Comparison of ENCODE assay signal across 16 cellular contexts in the genomic region with DNA sequence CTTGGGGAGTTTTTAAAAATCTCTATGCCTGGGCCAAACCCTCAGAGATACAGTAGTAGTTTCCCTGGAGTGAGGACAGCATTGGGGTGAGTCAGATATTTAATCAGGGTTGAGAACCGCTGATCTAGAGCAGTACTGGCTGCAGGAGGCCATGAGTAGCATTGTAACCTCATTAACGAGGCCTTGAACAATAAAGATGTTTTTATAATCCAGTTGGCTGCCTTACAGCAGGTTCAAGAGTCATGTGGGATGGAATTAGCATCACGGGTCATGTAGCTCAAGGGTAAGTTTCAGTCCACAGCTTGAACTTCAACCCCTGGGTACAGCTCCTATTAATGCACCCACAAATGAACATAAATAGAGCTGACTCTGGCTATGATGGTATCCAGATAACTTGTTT. TPM values are rescaled to one million over a fixed set of nuclear protein-coding genes. Genes with fewer than 3 reads are reported as not detected.
DNase-seq lines count a peak whose midpoint lies in the region; ATAC-seq and TF ChIP-seq lines count a peak whose summit lies in the region.
"Had no signal": no experiment of that assay in that cellular context is flagged by ENCODE, and none has a peak within 500 bp of the region (broad histone marks: within the 10 kb centered on the region; RNA-seq: fewer than 3 reads in every experiment).

No MANE protein-coding gene starts in this region.

- no peak overlapping the region for H3K14ac ChIP-seq in mesenchymal stem cell (ENCODE audit: low read length in 2 of 2)

- no peak overlapping the region for H2AK5ac ChIP-seq in mesenchymal stem cell (ENCODE audit: low read length, severe bottlenecking)

- H3K27ac ChIP-seq in GM23248 (no peak overlapping the region), Panc1 (ENCODE audit: low read length) (peak overlapping the region; percentile 82), mesenchymal stem cell (ENCODE audit: low read length, poor library complexity, severe bottlenecking) (no peak overlapping the region)
- H3K27ac ChIP-seq: esophagus muscularis mucosa, skin epidermis, suprapubic skin had no signal

- peaks cover 20% of the 10 kb centered on the region for H3F3A ChIP-seq in GM23248 (ENCODE audit: insufficient read depth)

- no peaks in the 10 kb centered on the region for H3K27me3 ChIP-seq in GM23248 (replicated peaks; ENCODE audit: insufficient read depth)
- H3K27me3 ChIP-seq in Panc1 (ENCODE audit: control insufficient read depth, insufficient read depth, low read length): no peaks in the 10 kb centered on the region
- no peaks in the 10 kb centered on the region for H3K27me3 ChIP-seq in mesenchymal stem cell (ENCODE audit: control insufficient read depth in 1 of 2, insufficient read depth in 1 of 2, low read length in 2 of 2)
- H3K27me3 ChIP-seq: esophagus muscularis mucosa, suprapubic skin had no signal

- ATAC-seq in Panc1 (peak; percentile 74), HG02885 (IDR thresholded peaks at IDR 0.05; ENCODE audit: poor library complexity, unreplicated experiment) (no peak), HG02759 (IDR thresholded peaks at IDR 0.05; ENCODE audit: unreplicated experiment) (no peak)
- ATAC-seq: T-helper 17 cell had no signal

- H2BK120ac ChIP-seq in mesenchymal stem cell (ENCODE audit: low read depth, low read length): no peak overlapping the region

- in situ Hi-C loops in GM23248 (cut with MboI): no loop called here
- in situ Hi-C loops in Panc1 (cut with HindIII; ENCODE audit: low pct_unique_long_range_greater_than_20kb, low sequenced_read_pairs): no loop called here

- no peak overlapping the region for H3K4me2 ChIP-seq in GM23248 (ENCODE audit: unreplicated experiment)
- H3K4me2 ChIP-seq in mesenchymal stem cell (ENCODE audit: low read length, poor library complexity, severe bottlenecking): no peak overlapping the region

- H2BK12ac ChIP-seq in mesenchymal stem cell (ENCODE audit: low read length in 2 of 2): no peak overlapping the region

- no peaks in the 10 kb centered on the region for H3K36me3 ChIP-seq in GM23248 (ENCODE audit: low read depth)
- no peaks in the 10 kb centered on the region for H3K36me3 ChIP-seq in Panc1 (ENCODE audit: control insufficient read depth, insufficient read depth, low read length)
- peaks cover 0 to 7% of the 10 kb centered on the region in 2 experiments for H3K36me3 ChIP-seq in mesenchymal stem cell (ENCODE audit: control insufficient read depth in 1 of 2, insufficient read depth in 2 of 2, low read depth in 1 of 2, low read length in 2 of 2)
- H3K36me3 ChIP-seq: esophagus muscularis mucosa, suprapubic skin had no signal

- intact Hi-C loops in Panc1 (cut with micrococcal nuclease; ENCODE audit: unreplicated experiment): no loop called here

- H2BK15ac ChIP-seq in mesenchymal stem cell (ENCODE audit: low read depth, poor library complexity, severe bottlenecking): no peak overlapping the region

- no peak overlapping the region for H3K18ac ChIP-seq in mesenchymal stem cell (ENCODE audit: low read depth in 1 of 2, low read length in 2 of 2)

- no peaks in the 10 kb centered on the region for H3K9me2 ChIP-seq in GM23248 (ENCODE audit: insufficient read depth)

- H2BK5ac ChIP-seq in mesenchymal stem cell (ENCODE audit: low read depth, low read length, poor library complexity, severe bottlenecking): no peak overlapping the region

- POLR2A ChIA-PET in Panc1 (lab: Charles Lee): no interaction called here

- no peak overlapping the region for H4K8ac ChIP-seq in mesenchymal stem cell (ENCODE audit: low read length)

- no peak overlapping the region for H3K9ac ChIP-seq in GM23248
- peak overlapping the region; percentile 10 for H3K9ac ChIP-seq in mesenchymal stem cell (ENCODE audit: low read length)

- no peak overlapping the region for H3K4ac ChIP-seq in mesenchymal stem cell (ENCODE audit: low read depth in 1 of 2, low read length in 2 of 2)

- no peak overlapping the region for H3K23ac ChIP-seq in mesenchymal stem cell (ENCODE audit: low read length in 2 of 2)

- no peaks in the 10 kb centered on the region for H4K20me1 ChIP-seq in GM23248 (ENCODE audit: insufficient read depth)

- CTCF ChIA-PET in Panc1 (lab: Charles Lee): interaction anchor here (0.9 kb wide), 1 partner anchor 14 kb away, joined by 3 read pairs; no protein-coding TSS in a partner anchor

- H3K4me1 ChIP-seq in GM23248 (ENCODE audit: insufficient read depth): peaks cover 19% of the 10 kb centered on the region
- H3K4me1 ChIP-seq in Panc1 (ENCODE audit: control insufficient read depth, insufficient read depth, low read length): peaks cover 42% of the 10 kb centered on the region
- H3K4me1 ChIP-seq in mesenchymal stem cell (ENCODE audit: control insufficient read depth, insufficient read depth, low read depth, low read length): peaks cover 4% of the 10 kb centered on the region

- BruUV-seq in Panc1 (replicated peaks; lab: Mats Ljungman, UMichigan): no TSS peak

- peaks cover 15% of the 10 kb centered on the region for H3K79me1 ChIP-seq in mesenchymal stem cell (replicated peaks; ENCODE audit: low read length, poor library complexity, severe bottlenecking)

- no peaks in the 10 kb centered on the region for H3K9me3 ChIP-seq in GM23248 (ENCODE audit: low read depth)
- H3K9me3 ChIP-seq in Panc1 (ENCODE audit: control insufficient read depth, insufficient read depth, low read depth, low read length): no peaks in the 10 kb centered on the region
- H3K9me3 ChIP-seq in mesenchymal stem cell (ENCODE audit: control insufficient read depth, low read length): no peaks in the 10 kb centered on the region
- H3K9me3 ChIP-seq: esophagus muscularis mucosa, suprapubic skin had no signal

- 89 to 91% methylated on average over 3 of the region's 3 CpGs for WGBS in GM23248 (ENCODE audit: low coverage in 1 of 2, low lambda C conversion rate in 2 of 2, missing lambda C conversion rate in 2 of 2), 2 experiments
- WGBS in mesenchymal stem cell: 83% methylated on average over 3 of the region's 3 CpGs

- DNase-seq in GM23248 (peak; percentile 13), Panc1 (ENCODE audit: low read depth, low spot score) (peak; percentile 15), epithelial cell of esophagus (ENCODE audit: low read depth) (peak; percentile 24), mesenchymal stem cell (peak; percentile 37), activated T-cell treated with anti-CD3 and anti-CD28 coated beads for 4 hours (no peak), DMS 273 (lab: John Stamatoyannopoulos, UW; ENCODE audit: unreplicated experiment) (no peak)
- DNase-seq: activated CD4-positive, alpha-beta memory T cell treated with anti-CD3 and anti-CD28 coated beads for 36 hours; activated effector memory CD4-positive, alpha-beta T cell treated with Interleukin-2 at 50 U/mL for 16 hours; cerebellar nuclear complex; NCI-H226; T-helper 17 cell had no signal

- H2AFZ ChIP-seq in GM23248 (no peak overlapping the region), mesenchymal stem cell (ENCODE audit: low read depth, low read length) (no peak overlapping the region)

- no peak overlapping the region for H4K91ac ChIP-seq in mesenchymal stem cell (ENCODE audit: low read length)

- H3K4me3 ChIP-seq in GM23248 (no peak overlapping the region), Panc1 (ENCODE audit: low read depth in 2 of 2, low read length in 2 of 2) (no peak overlapping the region; a peak in 1 of 4 replicates), epithelial cell of esophagus (ENCODE audit: low read length) (no peak overlapping the region), mesenchymal stem cell (ENCODE audit: insufficient read depth in 1 of 2, low read depth in 1 of 2, low read length in 2 of 2) (no peak overlapping the region)
- H3K4me3 ChIP-seq: esophagus muscularis mucosa, skin epidermis, suprapubic skin had no signal

- H3K79me2 ChIP-seq in GM23248 (ENCODE audit: insufficient read depth): peaks cover 87% of the 10 kb centered on the region

- no peak for TF ChIP-seq CTCF in Panc1 (IDR thresholded peaks at IDR 0.05)
- TF ChIP-seq CTCF in epithelial cell of esophagus (IDR thresholded peaks at IDR 0.05; ENCODE audit: insufficient read depth, low read depth, low read length, missing control alignments): no peak

RNA-seq across cellular contexts. Expression of a gene that starts 5.1 kb away (rescaled TPM):
- total RNA-seq in GM23248 (2014; rRNA removed; shearing (Covaris generic)): 14.5 and 19.7 TPM in 2 replicates
- 17.4 and 18.4 TPM in 2 replicates for polyA plus RNA-seq in GM23248 (2016; fragmentation: Nextera tagmentation; extraction: Ambion mirVana)
- 68.0 TPM for total RNA-seq in Panc1 (2021; ENCODE audit: unreplicated experiment)
- polyA plus RNA-seq in Panc1 (2012; ENCODE audit: insufficient read length): 62.2 TPM
- polyA plus RNA-seq in mesenchymal stem cell (2013, experiment 1 of 2): 22.1 TPM
- 23.8 TPM for polyA plus RNA-seq in mesenchymal stem cell (2013, experiment 2 of 2)

RNA-seq across cellular contexts. Expression of a gene that starts 48.2 kb away (rescaled TPM):
- 20.6 and 25.0 TPM in 2 replicates for total RNA-seq in GM23248 (2014; rRNA removed; shearing (Covaris generic))
- 28.6 and 33.6 TPM in 2 replicates for polyA plus RNA-seq in GM23248 (2016; fragmentation: Nextera tagmentation; extraction: Ambion mirVana)
- 106 TPM for total RNA-seq in Panc1 (2021; ENCODE audit: unreplicated experiment)
- polyA plus RNA-seq in Panc1 (2012; ENCODE audit: insufficient read length): 38.6 TPM
- 15.3 TPM for polyA plus RNA-seq in mesenchymal stem cell (2013, experiment 1 of 2)
- 15.0 TPM for polyA plus RNA-seq in mesenchymal stem cell (2013, experiment 2 of 2)

Comparison
In these comparisons a context has a peak if more than half of its experiments do, and no peak if none do; other contexts are left out.
1. DNase-seq: peak in GM23248 (single experiment), Panc1 (single experiment), epithelial cell of esophagus (single experiment) and mesenchymal stem cell (single experiment); none in activated T-cell treated with anti-CD3 and anti-CD28 coated beads for 4 hours (single experiment) and DMS 273 (single experiment).